3 cellular contexts compared by ENCODE assay signal in genomic region chr10:127532193-127532592, GRCh38. TPM values are rescaled to one million over a fixed set of nuclear protein-coding genes. Genes with fewer than 3 reads are reported as not detected.
"Had no signal": no experiment of that assay in that cellular context is flagged by ENCODE, and none has a peak within 500 bp of the region (broad histone marks: within the 10 kb centered on the region; RNA-seq: fewer than 3 reads in every experiment).

No MANE protein-coding gene starts in this region.

- ATAC-seq: GM12878 had no signal

- H3K4me3 ChIP-seq: GM12878 had no signal

- DNase-seq: GDM1, GF-D8 had no signal

RNA-seq across cellular contexts. Expression of gene NPS, which starts 16.9 kb away (rescaled TPM):
- polyA plus RNA-seq: GM12878 had no signal
